In genomic region chr1:46406881-46407608, GRCh38 we compare ENCODE assay signal across 9 cellular contexts. TPM values are rescaled to one million over a fixed set of nuclear protein-coding genes. Genes with fewer than 3 reads are reported as not detected.
A peak's percentile ranks its signal among the peaks of the same experiment; 100 is the strongest.
DNase-seq lines count a peak whose midpoint lies in the region; ATAC-seq and TF ChIP-seq lines count a peak whose summit lies in the region.
"Had no signal": no experiment of that assay in that cellular context is flagged by ENCODE, and none has a peak within 500 bp of the region (broad histone marks: within the 10 kb centered on the region; RNA-seq: fewer than 3 reads in every experiment).

No MANE protein-coding gene starts in this region.

- 85 to 93% methylated on average over 13 of the region's 13 CpGs for WGBS in sigmoid colon, 2 donors

- H3K9me3 ChIP-seq in ES-I3 (ENCODE audit: control insufficient read depth, insufficient read depth, low read length) (no peaks in the 10 kb centered on the region), sigmoid colon (no peaks in the 10 kb centered on the region)

- peak overlapping the region; percentile 3 to 35 (median 25) for H3K4me3 ChIP-seq in sigmoid colon
- H3K4me3 ChIP-seq: SK-N-MC had no signal

- no peak overlapping the region for H3K27ac Mint-ChIP-seq in glutamatergic neuron (ENCODE audit: unreplicated experiment)

- ATAC-seq in HG02610 (IDR thresholded peaks at IDR 0.05; ENCODE audit: unreplicated experiment): no peak

- TF ChIP-seq EP300 in sigmoid colon (IDR thresholded peaks at IDR 0.05): no peak

- no peaks in the 10 kb centered on the region for H3K9me3 Mint-ChIP-seq in glutamatergic neuron (ENCODE audit: unreplicated experiment)

- H3K36me3 Mint-ChIP-seq in glutamatergic neuron (ENCODE audit: unreplicated experiment): no peaks in the 10 kb centered on the region

- peaks cover 2% of the 10 kb centered on the region for H3K4me1 Mint-ChIP-seq in glutamatergic neuron (ENCODE audit: low read depth, unreplicated experiment)

- TF ChIP-seq POLR2A in sigmoid colon (IDR thresholded peaks at IDR 0.05): no peak

- peaks cover 4% of the 10 kb centered on the region for H3K27me3 Mint-ChIP-seq in glutamatergic neuron (ENCODE audit: unreplicated experiment)

- peak overlapping the region; percentile 25; the same call in 1 of the 2 replicates for H3K27ac ChIP-seq in VCaP
- peak overlapping the region in 1 of 4 donors; percentile 7 for H3K27ac ChIP-seq in sigmoid colon
- H3K27ac ChIP-seq: SK-N-MC had no signal

- intact Hi-C loops in sigmoid colon (cut with DNase I): loop anchor here (2.0 to 5.0 kb wide), 3 partner anchors 40 to 320 kb away; no protein-coding TSS in a partner anchor

- H3K9ac ChIP-seq in ES-I3 (ENCODE audit: low read depth, low read length): peak overlapping the region; percentile 31; the same call in 1 of the 2 replicates

- DNase-seq in glutamatergic neuron (no peak), sigmoid colon (no peak), LoVo (ENCODE audit: low spot score) (no peak), activated T-cell treated with anti-CD3 and anti-CD28 coated beads for 4 hours (no peak), NCI-H446 treated with DMSO at 0.1 percent for 48 hours (lab: John Stamatoyannopoulos, UW) (no peak)

- TF ChIP-seq CTCF in VCaP (conservative IDR thresholded peaks at IDR 0.05) (no peak), glutamatergic neuron (IDR thresholded peaks at IDR 0.05; ENCODE audit: partially characterized antibody, unreplicated experiment) (no peak), sigmoid colon (IDR thresholded peaks at IDR 0.05) (no peak)

- H3K27me3 ChIP-seq in sigmoid colon: no peaks in the 10 kb centered on the region

- H3K4me3 Mint-ChIP-seq in glutamatergic neuron (ENCODE audit: unreplicated experiment): peak overlapping the region; percentile 16

- peaks cover 10% of the 10 kb centered on the region for H3K4me1 ChIP-seq in ES-I3 (ENCODE audit: insufficient read depth, low read length)
- peaks cover 0 to 20% (median 16%) of the 10 kb centered on the region in 4 donors for H3K4me1 ChIP-seq in sigmoid colon

- H3K36me3 ChIP-seq in ES-I3 (ENCODE audit: insufficient read depth, low read length) (no peaks in the 10 kb centered on the region), sigmoid colon (no peaks in the 10 kb centered on the region)

RNA-seq across cellular contexts. Expression of gene FAAH, which starts 12.9 kb away (rescaled TPM):
- total RNA-seq in glutamatergic neuron (ENCODE audit: unreplicated experiment) (1.7 TPM), sigmoid colon (10 to 100 TPM in 3 of 4 donors, 1 to 10 TPM in 1; 5.4 to 17.9 (median 13.5) TPM)
- polyA plus RNA-seq in sigmoid colon: 10 to 100 TPM in 1 of 3 donors, 1 to 10 TPM in 2; 7.2 to 48.1 (median 7.8) TPM
